2 cellular contexts compared by ENCODE assay signal in genomic region chr13:91785435-91786137, GRCh38.
TF ChIP-seq lines count a peak whose summit lies in the region.

No MANE protein-coding gene starts in this region.

TF ChIP-seq in SK-N-SH treated with all-trans-retinoic acid at 6 μM for 48 hours, 23 proteins besides CTCF, POLR2A, EP300 and RAD21 (continued from another document):
- TF ChIP-seq, protein P1, sequence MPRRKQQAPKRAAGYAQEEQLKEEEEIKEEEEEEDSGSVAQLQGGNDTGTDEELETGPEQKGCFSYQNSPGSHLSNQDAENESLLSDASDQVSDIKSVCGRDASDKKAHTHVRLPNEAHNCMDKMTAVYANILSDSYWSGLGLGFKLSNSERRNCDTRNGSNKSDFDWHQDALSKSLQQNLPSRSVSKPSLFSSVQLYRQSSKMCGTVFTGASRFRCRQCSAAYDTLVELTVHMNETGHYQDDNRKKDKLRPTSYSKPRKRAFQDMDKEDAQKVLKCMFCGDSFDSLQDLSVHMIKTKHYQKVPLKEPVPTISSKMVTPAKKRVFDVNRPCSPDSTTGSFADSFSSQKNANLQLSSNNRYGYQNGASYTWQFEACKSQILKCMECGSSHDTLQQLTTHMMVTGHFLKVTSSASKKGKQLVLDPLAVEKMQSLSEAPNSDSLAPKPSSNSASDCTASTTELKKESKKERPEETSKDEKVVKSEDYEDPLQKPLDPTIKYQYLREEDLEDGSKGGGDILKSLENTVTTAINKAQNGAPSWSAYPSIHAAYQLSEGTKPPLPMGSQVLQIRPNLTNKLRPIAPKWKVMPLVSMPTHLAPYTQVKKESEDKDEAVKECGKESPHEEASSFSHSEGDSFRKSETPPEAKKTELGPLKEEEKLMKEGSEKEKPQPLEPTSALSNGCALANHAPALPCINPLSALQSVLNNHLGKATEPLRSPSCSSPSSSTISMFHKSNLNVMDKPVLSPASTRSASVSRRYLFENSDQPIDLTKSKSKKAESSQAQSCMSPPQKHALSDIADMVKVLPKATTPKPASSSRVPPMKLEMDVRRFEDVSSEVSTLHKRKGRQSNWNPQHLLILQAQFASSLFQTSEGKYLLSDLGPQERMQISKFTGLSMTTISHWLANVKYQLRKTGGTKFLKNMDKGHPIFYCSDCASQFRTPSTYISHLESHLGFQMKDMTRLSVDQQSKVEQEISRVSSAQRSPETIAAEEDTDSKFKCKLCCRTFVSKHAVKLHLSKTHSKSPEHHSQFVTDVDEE (CRISPR knock-in tag; IDR thresholded peaks at IDR 0.05): no peak
- TF ChIP-seq PPARA (CRISPR knock-in tag; IDR thresholded peaks at IDR 0.05; ENCODE audit: borderline replicate concordance) (no peak), ZNF8 (CRISPR knock-in tag; IDR thresholded peaks at IDR 0.05) (no peak), ZC3H10 (CRISPR knock-in tag; IDR thresholded peaks at IDR 0.05) (no peak), ESRRG (CRISPR knock-in tag; IDR thresholded peaks at IDR 0.05) (no peak), OSR1 (CRISPR knock-in tag; IDR thresholded peaks at IDR 0.05) (no peak)
- TF ChIP-seq, protein P2, sequence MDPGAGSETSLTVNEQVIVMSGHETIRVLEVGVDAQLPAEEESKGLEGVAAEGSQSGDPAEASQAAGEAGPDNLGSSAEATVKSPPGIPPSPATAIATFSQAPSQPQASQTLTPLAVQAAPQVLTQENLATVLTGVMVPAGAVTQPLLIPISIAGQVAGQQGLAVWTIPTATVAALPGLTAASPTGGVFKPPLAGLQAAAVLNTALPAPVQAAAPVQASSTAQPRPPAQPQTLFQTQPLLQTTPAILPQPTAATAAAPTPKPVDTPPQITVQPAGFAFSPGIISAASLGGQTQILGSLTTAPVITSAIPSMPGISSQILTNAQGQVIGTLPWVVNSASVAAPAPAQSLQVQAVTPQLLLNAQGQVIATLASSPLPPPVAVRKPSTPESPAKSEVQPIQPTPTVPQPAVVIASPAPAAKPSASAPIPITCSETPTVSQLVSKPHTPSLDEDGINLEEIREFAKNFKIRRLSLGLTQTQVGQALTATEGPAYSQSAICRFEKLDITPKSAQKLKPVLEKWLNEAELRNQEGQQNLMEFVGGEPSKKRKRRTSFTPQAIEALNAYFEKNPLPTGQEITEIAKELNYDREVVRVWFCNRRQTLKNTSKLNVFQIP (CRISPR knock-in tag; IDR thresholded peaks at IDR 0.05; ENCODE audit: borderline replicate concordance, low read depth): no peak

TF ChIP-seq in SK-N-SH, 30 proteins besides CTCF, POLR2A, EP300 and RAD21 (continued from another document):
- no peak for TF ChIP-seq ZBTB33 (IDR thresholded peaks at IDR 0.05; ENCODE audit: borderline replicate concordance, low read depth)
- no peak for TF ChIP-seq MXI1 (IDR thresholded peaks at IDR 0.05; ENCODE audit: low read depth, low read length)
